ENCODE assay signal across 22 cellular contexts in the genomic region with DNA sequence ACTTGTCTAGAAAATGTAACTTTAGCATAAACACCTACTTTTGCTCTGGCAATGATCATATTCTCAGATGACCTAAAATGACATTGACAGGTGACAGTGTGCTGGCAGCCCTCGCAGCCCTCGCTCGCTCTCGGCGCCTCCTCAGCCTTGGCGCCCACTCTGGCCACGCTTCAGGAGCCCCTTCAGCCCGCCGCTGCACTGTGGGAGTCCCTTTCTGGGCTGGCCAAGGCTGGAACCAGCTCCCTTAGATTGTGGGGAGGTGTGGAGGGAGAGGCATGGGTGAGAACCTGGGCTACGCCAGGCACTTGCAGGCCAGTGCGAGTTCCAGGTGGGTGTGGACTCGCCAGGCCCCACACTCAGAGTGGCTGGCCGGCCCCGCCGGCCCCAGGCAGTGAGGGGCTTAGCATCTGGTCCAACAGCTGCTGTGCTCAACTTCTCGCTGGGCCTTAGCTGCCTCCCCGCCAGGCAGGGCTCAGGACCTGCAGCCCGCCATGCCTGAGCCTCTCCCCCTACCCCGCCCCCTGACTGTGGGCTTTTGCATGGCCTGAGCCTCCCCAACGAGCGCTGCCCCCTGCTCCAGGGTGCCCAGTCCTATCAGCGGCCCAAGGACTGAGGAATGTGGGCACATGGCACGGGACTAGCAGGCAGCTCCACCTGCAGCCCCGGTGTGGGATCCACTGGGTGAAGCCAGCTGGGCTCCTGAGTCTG. TPM values are rescaled to one million over a fixed set of nuclear protein-coding genes. Genes with fewer than 3 reads are reported as not detected.
DNase-seq lines count a peak whose midpoint lies in the region; ATAC-seq, FAIRE-seq and TF ChIP-seq lines count a peak whose summit lies in the region.
"Had no signal": no experiment of that assay in that cellular context is flagged by ENCODE, and none has a peak within 500 bp of the region (broad histone marks: within the 10 kb centered on the region; RNA-seq: fewer than 3 reads in every experiment).

No MANE protein-coding gene starts in this region.

- no peak overlapping the region for H3K9ac ChIP-seq in HepG2 (ENCODE audit: insufficient read depth, low read depth, low read length)

- DNase-seq in adrenal gland (no peak), HepG2 (ENCODE audit: low spot score) (no peak), transverse colon (no peak), mucosa of descending colon (no peak)
- no peak for DNase-seq in activated CD8-positive, alpha-beta T cell treated with anti-CD3 and anti-CD28 coated beads, Interleukin-2, amount 10 ng/mL, durations not matched to agents 7 days and 5 days
- DNase-seq: C1 segment of cervical spinal cord; Caco-2; CD4-positive, CD25-positive, alpha-beta regulatory T cell; CD8-positive, alpha-beta T cell; DMS153; DND-41; GOT3; HFFc6 had no signal

- no peak overlapping the region for H3K27ac Mint-ChIP-seq in stimulated activated memory B cell treated with anti-CD40 and anti-IgM and Interleukin-4, amounts not matched to agents 10 μg/mL and 1 μg/mL and 100 μg/mL, for 72 hours
- H3K27ac Mint-ChIP-seq in activated CD8-positive, alpha-beta T cell treated with anti-CD3 and anti-CD28 coated beads, Interleukin-2, amount 10 ng/mL, durations not matched to agents 7 days and 5 days, result no peak overlapping the region
- H3K27ac Mint-ChIP-seq: CD4-positive, CD25-positive, alpha-beta regulatory T cell; CD8-positive, alpha-beta T cell; HFFc6 had no signal

- FAIRE-seq in HepG2 (lab: Jason Lieb, UNC), result no peak
- FAIRE-seq: G401.6, GM12892, H54 had no signal

- TF ChIP-seq EP300 in HepG2 (IDR thresholded peaks at IDR 0.05; ENCODE audit: low read depth in 2 of 2, low read length in 2 of 2), result no peak
- no peak for TF ChIP-seq EP300 in HepG2 (CRISPR knock-in tag; IDR thresholded peaks at IDR 0.05; ENCODE audit: borderline replicate concordance)
- no peak for TF ChIP-seq EP300 in transverse colon (IDR thresholded peaks at IDR 0.05; ENCODE audit: low read depth)

- H4K20me1 ChIP-seq in HepG2 (ENCODE audit: insufficient read depth, low read length), result no peaks in the 10 kb centered on the region

- ATAC-seq in HepG2, result no peak
- ATAC-seq in stimulated activated memory B cell treated with anti-CD40 and anti-IgM and Interleukin-4, amounts not matched to agents 10 μg/mL and 1 μg/mL and 100 μg/mL, for 72 hours, result peak; percentile 32
- no peak for ATAC-seq in HG03139 (IDR thresholded peaks at IDR 0.05; ENCODE audit: unreplicated experiment)
- ATAC-seq in activated CD8-positive, alpha-beta T cell treated with anti-CD3 and anti-CD28 coated beads, Interleukin-2, amount 10 ng/mL, durations not matched to agents 7 days and 5 days, result no peak
- no peak for ATAC-seq in mucosa of descending colon
- ATAC-seq: CD8-positive, alpha-beta T cell had no signal

- H3K4me3 Mint-ChIP-seq in stimulated activated memory B cell treated with anti-CD40 and anti-IgM and Interleukin-4, amounts not matched to agents 10 μg/mL and 1 μg/mL and 100 μg/mL, for 72 hours, result no peak overlapping the region
- no peak overlapping the region for H3K4me3 Mint-ChIP-seq in activated CD8-positive, alpha-beta T cell treated with anti-CD3 and anti-CD28 coated beads, Interleukin-2, amount 10 ng/mL, durations not matched to agents 7 days and 5 days
- H3K4me3 Mint-ChIP-seq: CD4-positive, CD25-positive, alpha-beta regulatory T cell; CD8-positive, alpha-beta T cell; HFFc6 had no signal

- no peaks in the 10 kb centered on the region for H3K36me3 Mint-ChIP-seq in stimulated activated memory B cell treated with anti-CD40 and anti-IgM and Interleukin-4, amounts not matched to agents 10 μg/mL and 1 μg/mL and 100 μg/mL, for 72 hours
- H3K36me3 Mint-ChIP-seq in activated CD8-positive, alpha-beta T cell treated with anti-CD3 and anti-CD28 coated beads, Interleukin-2, amount 10 ng/mL, durations not matched to agents 7 days and 5 days (ENCODE audit: low read depth), result no peaks in the 10 kb centered on the region
- H3K36me3 Mint-ChIP-seq: CD4-positive, CD25-positive, alpha-beta regulatory T cell; CD8-positive, alpha-beta T cell had no signal

- H3K27me3 ChIP-seq in adrenal gland, result no peaks in the 10 kb centered on the region
- no peaks in the 10 kb centered on the region for H3K27me3 ChIP-seq in HepG2 (ENCODE audit: control insufficient read depth in 1 of 2, insufficient read depth in 2 of 2, low read length in 2 of 2)
- no peaks in the 10 kb centered on the region for H3K27me3 ChIP-seq in transverse colon

- H3K4me1 ChIP-seq in adrenal gland (replicated peaks in 1 of 2), result peaks cover 0 to 5% of the 10 kb centered on the region in 2 donors
- H3K4me1 ChIP-seq in HepG2 (ENCODE audit: insufficient read depth, low read length), result peaks cover 75% of the 10 kb centered on the region
- peaks cover 0 to 4% (median 0%) of the 10 kb centered on the region in 4 donors for H3K4me1 ChIP-seq in transverse colon
- H3K4me1 ChIP-seq in mucosa of descending colon (ENCODE audit: low read depth), result no peaks in the 10 kb centered on the region
- H3K4me1 ChIP-seq: HAP-1 had no signal

- no peak overlapping the region for H3K4me2 ChIP-seq in HepG2 (ENCODE audit: low read depth, low read length)

- H3K4me1 Mint-ChIP-seq in stimulated activated memory B cell treated with anti-CD40 and anti-IgM and Interleukin-4, amounts not matched to agents 10 μg/mL and 1 μg/mL and 100 μg/mL, for 72 hours, result no peaks in the 10 kb centered on the region
- H3K4me1 Mint-ChIP-seq in activated CD8-positive, alpha-beta T cell treated with anti-CD3 and anti-CD28 coated beads, Interleukin-2, amount 10 ng/mL, durations not matched to agents 7 days and 5 days (ENCODE audit: low read depth), result no peaks in the 10 kb centered on the region
- H3K4me1 Mint-ChIP-seq: CD4-positive, CD25-positive, alpha-beta regulatory T cell had no signal

- TF ChIP-seq POLR2A in adrenal gland (IDR thresholded peaks at IDR 0.05) (no peak), HepG2 (IDR thresholded peaks at IDR 0.05; ENCODE audit: insufficient read depth in 1 of 2, low read depth in 2 of 2, low read length in 2 of 2) (no peak), transverse colon (IDR thresholded peaks at IDR 0.05) (no peak)

- intact Hi-C loops in adrenal gland (cut with DNase I) (no loop called here), HepG2 (cut with micrococcal nuclease; ENCODE audit: unreplicated experiment) (no loop called here), transverse colon (cut with DNase I; ENCODE audit: low total_unique reads) (loop anchor here (2.0 kb wide), 1 partner anchor 40 kb away; no protein-coding TSS in a partner anchor), mucosa of descending colon (cut with DNase I, micrococcal nuclease) (no loop called here)

- CTCF ChIA-PET in HepG2 (lab: Yijun Ruan, JAX; ENCODE audit: low intra/inter-chr PET ratio, low total read pairs), result no interaction called here
- CTCF ChIA-PET in activated CD8-positive, alpha-beta T cell treated with anti-CD3 and anti-CD28 coated beads, Interleukin-2, amount 10 ng/mL, durations not matched to agents 7 days and 5 days (lab: Charles Lee), result interaction anchor here (0.9 kb wide), 1 partner anchor 52 kb away, joined by 3 read pairs; no protein-coding TSS in a partner anchor

- H3K27ac ChIP-seq in adrenal gland (peak overlapping the region in 4 of 5 donors; percentile 33 to 81 (median 68)), HepG2 (ENCODE audit: extremely low read length, insufficient read depth, low read length) (peak overlapping the region; percentile 52), transverse colon (no peak overlapping the region)

- POLR2A ChIA-PET in HepG2 (lab: Yijun Ruan, JAX), result interaction anchor here (2.2 to 2.6 kb wide), 2 partner anchors 10 to 61 kb away, joined by 9 to 10 read pairs; no protein-coding TSS in a partner anchor
- POLR2A ChIA-PET in activated CD8-positive, alpha-beta T cell treated with anti-CD3 and anti-CD28 coated beads, Interleukin-2, amount 10 ng/mL, durations not matched to agents 7 days and 5 days (lab: Charles Lee), result no interaction called here

- H3K36me3 ChIP-seq in adrenal gland (replicated peaks in 1 of 2), result no peaks in the 10 kb centered on the region
- no peaks in the 10 kb centered on the region for H3K36me3 ChIP-seq in HepG2 (replicated peaks in 1 of 2; ENCODE audit: control insufficient read depth in 1 of 2, insufficient read depth in 2 of 2, low read length in 2 of 2)
- no peaks in the 10 kb centered on the region for H3K36me3 ChIP-seq in transverse colon
- H3K36me3 ChIP-seq in mucosa of descending colon (ENCODE audit: low read depth), result no peaks in the 10 kb centered on the region
- H3K36me3 ChIP-seq: HAP-1 had no signal

- in situ Hi-C loops in HepG2 (cut with HindIII; ENCODE audit: extremely low pct_ligation_motif_present, low pct_unique_long_range_greater_than_20kb) (loop anchor here (5.0 kb wide), 1 partner anchor 41 kb away; no protein-coding TSS in a partner anchor), transverse colon (cut with MboI; ENCODE audit: low pct_ligation_motif_present in 1 of 4, low pct_unique_long_range_greater_than_20kb in 1 of 4, low sequenced_read_pairs in 3 of 4) (loop anchor here in 2 of 4 donors (5.0 kb wide), 1 partner anchor 41 kb away; no protein-coding TSS in a partner anchor)

- no TSS peak for BruUV-seq in HepG2 (replicated peaks; lab: Mats Ljungman, UMichigan)

- H3K9me3 ChIP-seq in adrenal gland (replicated peaks in 1 of 3), result no peaks in the 10 kb centered on the region
- no peaks in the 10 kb centered on the region for H3K9me3 ChIP-seq in HepG2 (ENCODE audit: low read length)
- no peaks in the 10 kb centered on the region for H3K9me3 ChIP-seq in transverse colon
- no peaks in the 10 kb centered on the region for H3K9me3 ChIP-seq in mucosa of descending colon
- H3K9me3 ChIP-seq: Caco-2, HAP-1 had no signal

- no peaks in the 10 kb centered on the region for H3K27me3 Mint-ChIP-seq in stimulated activated memory B cell treated with anti-CD40 and anti-IgM and Interleukin-4, amounts not matched to agents 10 μg/mL and 1 μg/mL and 100 μg/mL, for 72 hours
- H3K27me3 Mint-ChIP-seq in activated CD8-positive, alpha-beta T cell treated with anti-CD3 and anti-CD28 coated beads, Interleukin-2, amount 10 ng/mL, durations not matched to agents 7 days and 5 days (ENCODE audit: low read depth), result peaks cover 2% of the 10 kb centered on the region

- WGBS in adrenal gland, 4 donors, result 94 to 95% (median 94%) methylated on average over 9 to 24 of the region's 24 CpGs
- 97% methylated on average over 20 of the region's 24 CpGs for WGBS in HepG2 (ENCODE audit: low lambda C conversion rate)
- WGBS in transverse colon (ENCODE audit: low coverage in 1 of 2), 2 donors, result 92% methylated on average over 20 of the region's 24 CpGs; no CpG with 5 or more reads in 1 of the 2 donors

- peaks cover 4% of the 10 kb centered on the region for H3K9me3 Mint-ChIP-seq in stimulated activated memory B cell treated with anti-CD40 and anti-IgM and Interleukin-4, amounts not matched to agents 10 μg/mL and 1 μg/mL and 100 μg/mL, for 72 hours
- no peaks in the 10 kb centered on the region for H3K9me3 Mint-ChIP-seq in activated CD8-positive, alpha-beta T cell treated with anti-CD3 and anti-CD28 coated beads, Interleukin-2, amount 10 ng/mL, durations not matched to agents 7 days and 5 days (ENCODE audit: insufficient read depth)
- H3K9me3 Mint-ChIP-seq: CD8-positive, alpha-beta T cell; HFFc6 had no signal

- no peak overlapping the region for H3K4me3 ChIP-seq in adrenal gland
- no peak overlapping the region for H3K4me3 ChIP-seq in HepG2 (replicated peaks in 1 of 3; ENCODE audit: insufficient read depth in 1 of 3, low read depth in 2 of 3, low read length in 3 of 3)
- no peak overlapping the region for H3K4me3 ChIP-seq in transverse colon
- H3K4me3 ChIP-seq in mucosa of descending colon, result no peak overlapping the region
- H3K4me3 ChIP-seq: HAP-1 had no signal

- TF ChIP-seq CTCF in adrenal gland (IDR thresholded peaks at IDR 0.05) (no peak), HepG2 (CRISPR knock-in tag; IDR thresholded peaks at IDR 0.05) (no peak), transverse colon (IDR thresholded peaks at IDR 0.05) (no peak), mucosa of descending colon (IDR thresholded peaks at IDR 0.05) (no peak)

- H2AFZ ChIP-seq in HepG2 (ENCODE audit: low read length), result no peak overlapping the region

- no peaks in the 10 kb centered on the region for H3K79me2 ChIP-seq in HepG2 (ENCODE audit: insufficient read depth, low read length)

- TF ChIP-seq RAD21 in HepG2 (CRISPR knock-in tag; IDR thresholded peaks at IDR 0.05), result no peak

RNA-seq across cellular contexts. Expression of gene GSTA1, which starts 17.2 kb away (rescaled TPM):
- 1,000 to 10,000 TPM in 3 of 8 donors, 100 to 1,000 TPM in 5; 185 to 5,177 (median 599) TPM for total RNA-seq in adrenal gland
- polyA plus RNA-seq in adrenal gland, result 1,000 to 10,000 TPM in 2 of 3 donors, 100 to 1,000 TPM in 1; 118 to 3,206 (median 1,070) TPM
- total RNA-seq in HepG2 (2016; rRNA removed; fragmentation: Illumina TruSeq; extraction: Trizol), result 282 and 403 TPM in 2 replicates
- total RNA-seq in HepG2 (2016; cell fraction: cytosol; rRNA removed; fragmentation: Illumina TruSeq; extraction: Trizol; ENCODE audit: low read depth), result 68.1 and 74.6 TPM in 2 replicates
- 274 and 437 TPM in 2 replicates for total RNA-seq in HepG2 (2016; cell fraction: insoluble cytoplasmic fraction; rRNA removed; fragmentation: Illumina TruSeq; extraction: Trizol)
- 53.4 and 58.4 TPM in 2 replicates for total RNA-seq in HepG2 (2016; cell fraction: membrane; rRNA removed; fragmentation: Illumina TruSeq; extraction: Trizol)
- 81.1 and 92.5 TPM in 2 replicates for total RNA-seq in HepG2 (2016; cell fraction: nucleus; rRNA removed; fragmentation: Illumina TruSeq; extraction: Trizol)
- 6.2 and 10.4 TPM in 2 replicates for polyA plus RNA-seq in HepG2 (2011; rRNA removed)
- polyA plus RNA-seq in HepG2 (2011; cell fraction: cytosol; rRNA removed), result 3.3 and 11.5 TPM in 2 replicates
- polyA plus RNA-seq in HepG2 (2011; cell fraction: nucleus; rRNA removed), result 1.1 and 5.1 TPM in 2 replicates
- polyA plus RNA-seq in HepG2 (2012), result 23.5 and 25.6 TPM in 2 replicates
- 65.7 and 72.4 TPM in 2 replicates for polyA plus RNA-seq in HepG2 (2016; cell fraction: cytosol; fragmentation: Illumina TruSeq; extraction: Trizol; ENCODE audit: low read depth)
- 405 and 428 TPM in 2 replicates for polyA plus RNA-seq in HepG2 (2016; cell fraction: insoluble cytoplasmic fraction; fragmentation: Illumina TruSeq; extraction: Trizol; ENCODE audit: low read depth)
- 47.2 and 52.6 TPM in 2 replicates for polyA plus RNA-seq in HepG2 (2016; cell fraction: membrane; fragmentation: Illumina TruSeq; extraction: Trizol; ENCODE audit: low read depth)
- polyA plus RNA-seq in HepG2 (2016; cell fraction: nucleus; fragmentation: Illumina TruSeq; extraction: Trizol; ENCODE audit: insufficient read depth, low read depth), result 121 and 127 TPM in 2 replicates
- 1.8 TPM in 1 of 2 replicates, not detected in the other for polyA minus RNA-seq in HepG2 (2011; rRNA and poly(A)+ RNA removed; ENCODE audit: low replicate concordance)
- polyA minus RNA-seq in HepG2 (2011; cell fraction: cytosol; rRNA and poly(A)+ RNA removed), result 1.7 and 7.1 TPM in 2 replicates
- 0.77 and 2.4 TPM in 2 replicates for polyA minus RNA-seq in HepG2 (2011; cell fraction: nucleus; rRNA and poly(A)+ RNA removed)
- 10 to 100 TPM in 2 of 4 donors, 1 to 10 TPM in 1, not detected in 1; 1.4 to 18.5 (median 16.2) TPM for total RNA-seq in transverse colon
- total RNA-seq in activated CD8-positive, alpha-beta T cell treated with anti-CD3 and anti-CD28 coated beads, Interleukin-2, amount 10 ng/mL, durations not matched to agents 7 days and 5 days, result not detected
- total RNA-seq in mucosa of descending colon, result 1 to 10 TPM in 2 of 3 donors, under 1 TPM in 1; 0.89 to 4.1 (median 1.1) TPM
- total RNA-seq: A172; A673; CD4-positive, CD25-positive, alpha-beta regulatory T cell; CD8-positive, alpha-beta T cell had no signal
- polyA plus RNA-seq: BJ; CD4-positive, CD25-positive, alpha-beta regulatory T cell had no signal

RNA-seq across cellular contexts. Expression of gene GSTA2, which starts 23.1 kb away (rescaled TPM):
- total RNA-seq in adrenal gland, result 1 to 10 TPM in 7 of 8 donors, under 1 TPM in 1; 0.46 to 4.9 (median 1.8) TPM
- polyA plus RNA-seq in adrenal gland, result 1 to 10 TPM in 2 of 3 donors, under 1 TPM in 1; 0.32 to 8.4 (median 2.0) TPM
- 13.7 and 21.5 TPM in 2 replicates for total RNA-seq in HepG2 (2016; rRNA removed; fragmentation: Illumina TruSeq; extraction: Trizol)
- total RNA-seq in HepG2 (2016; cell fraction: cytosol; rRNA removed; fragmentation: Illumina TruSeq; extraction: Trizol; ENCODE audit: low read depth), result 3.0 and 3.4 TPM in 2 replicates
- 15.4 and 22.0 TPM in 2 replicates for total RNA-seq in HepG2 (2016; cell fraction: insoluble cytoplasmic fraction; rRNA removed; fragmentation: Illumina TruSeq; extraction: Trizol)
- total RNA-seq in HepG2 (2016; cell fraction: membrane; rRNA removed; fragmentation: Illumina TruSeq; extraction: Trizol), result 3.4 and 4.3 TPM in 2 replicates
- 6.0 TPM in 2 replicates for total RNA-seq in HepG2 (2016; cell fraction: nucleus; rRNA removed; fragmentation: Illumina TruSeq; extraction: Trizol)
- 0.75 and 1.1 TPM in 2 replicates for polyA plus RNA-seq in HepG2 (2011; rRNA removed)
- polyA plus RNA-seq in HepG2 (2011; cell fraction: cytosol; rRNA removed), result 0.32 and 0.96 TPM in 2 replicates
- polyA plus RNA-seq in HepG2 (2011; cell fraction: nucleus; rRNA removed), result 0.16 and 0.26 TPM in 2 replicates
- 1.8 and 3.2 TPM in 2 replicates for polyA plus RNA-seq in HepG2 (2012)
- 3.8 and 4.2 TPM in 2 replicates for polyA plus RNA-seq in HepG2 (2016; cell fraction: cytosol; fragmentation: Illumina TruSeq; extraction: Trizol; ENCODE audit: low read depth)
- polyA plus RNA-seq in HepG2 (2016; cell fraction: insoluble cytoplasmic fraction; fragmentation: Illumina TruSeq; extraction: Trizol; ENCODE audit: low read depth), result 27.0 and 28.3 TPM in 2 replicates
- 3.6 and 4.5 TPM in 2 replicates for polyA plus RNA-seq in HepG2 (2016; cell fraction: membrane; fragmentation: Illumina TruSeq; extraction: Trizol; ENCODE audit: low read depth)
- 7.2 and 8.9 TPM in 2 replicates for polyA plus RNA-seq in HepG2 (2016; cell fraction: nucleus; fragmentation: Illumina TruSeq; extraction: Trizol; ENCODE audit: insufficient read depth, low read depth)
- not detected in 2 replicates for polyA minus RNA-seq in HepG2 (2011; rRNA and poly(A)+ RNA removed; ENCODE audit: low replicate concordance)
- polyA minus RNA-seq in HepG2 (2011; cell fraction: cytosol; rRNA and poly(A)+ RNA removed), result 0.79 TPM in 1 of 2 replicates, not detected in the other
- not detected in 2 replicates for polyA minus RNA-seq in HepG2 (2011; cell fraction: nucleus; rRNA and poly(A)+ RNA removed)
- under 1 TPM in 1 of 4 donors, not detected in 3; 1.00 TPM for total RNA-seq in transverse colon
- total RNA-seq in activated CD8-positive, alpha-beta T cell treated with anti-CD3 and anti-CD28 coated beads, Interleukin-2, amount 10 ng/mL, durations not matched to agents 7 days and 5 days, result not detected
- total RNA-seq in mucosa of descending colon, result under 1 TPM in 2 of 3 donors, not detected in 1; 0.27 to 0.29 TPM
- total RNA-seq: A172; A673; CD4-positive, CD25-positive, alpha-beta regulatory T cell; CD8-positive, alpha-beta T cell; HFFc6 had no signal
- polyA plus RNA-seq: BJ; CD4-positive, CD25-positive, alpha-beta regulatory T cell had no signal

RNA-seq across cellular contexts. Expression of gene GSTA5, which starts 54.2 kb away (rescaled TPM):
- total RNA-seq in adrenal gland (not detected), HepG2 (2016; rRNA removed; fragmentation: Illumina TruSeq; extraction: Trizol) (not detected in 2 replicates), transverse colon (not detected), mucosa of descending colon (not detected)
- polyA plus RNA-seq in adrenal gland (not detected), HepG2 (2011; rRNA removed) (not detected in 2 replicates)
- total RNA-seq in HepG2 (2016; cell fraction: cytosol; rRNA removed; fragmentation: Illumina TruSeq; extraction: Trizol; ENCODE audit: low read depth), result not detected in 2 replicates
- total RNA-seq in HepG2 (2016; cell fraction: insoluble cytoplasmic fraction; rRNA removed; fragmentation: Illumina TruSeq; extraction: Trizol), result not detected in 2 replicates
- not detected in 2 replicates for total RNA-seq in HepG2 (2016; cell fraction: membrane; rRNA removed; fragmentation: Illumina TruSeq; extraction: Trizol)
- not detected in 2 replicates for total RNA-seq in HepG2 (2016; cell fraction: nucleus; rRNA removed; fragmentation: Illumina TruSeq; extraction: Trizol)
- not detected in 2 replicates for polyA plus RNA-seq in HepG2 (2011; cell fraction: cytosol; rRNA removed)
- polyA plus RNA-seq in HepG2 (2011; cell fraction: nucleus; rRNA removed), result not detected in 2 replicates
- polyA plus RNA-seq in HepG2 (2012), result not detected in 2 replicates
- polyA plus RNA-seq in HepG2 (2016; cell fraction: cytosol; fragmentation: Illumina TruSeq; extraction: Trizol; ENCODE audit: low read depth), result not detected in 2 replicates
- not detected in 2 replicates for polyA plus RNA-seq in HepG2 (2016; cell fraction: insoluble cytoplasmic fraction; fragmentation: Illumina TruSeq; extraction: Trizol; ENCODE audit: low read depth)
- polyA plus RNA-seq in HepG2 (2016; cell fraction: membrane; fragmentation: Illumina TruSeq; extraction: Trizol; ENCODE audit: low read depth), result not detected in 2 replicates
- not detected in 2 replicates for polyA plus RNA-seq in HepG2 (2016; cell fraction: nucleus; fragmentation: Illumina TruSeq; extraction: Trizol; ENCODE audit: insufficient read depth, low read depth)
- polyA minus RNA-seq in HepG2 (2011; rRNA and poly(A)+ RNA removed; ENCODE audit: low replicate concordance), result not detected in 2 replicates
- polyA minus RNA-seq in HepG2 (2011; cell fraction: cytosol; rRNA and poly(A)+ RNA removed), result not detected in 2 replicates
- polyA minus RNA-seq in HepG2 (2011; cell fraction: nucleus; rRNA and poly(A)+ RNA removed), result not detected in 2 replicates
- not detected for total RNA-seq in activated CD8-positive, alpha-beta T cell treated with anti-CD3 and anti-CD28 coated beads, Interleukin-2, amount 10 ng/mL, durations not matched to agents 7 days and 5 days
- total RNA-seq: A172; A673; Caco-2; CD4-positive, CD25-positive, alpha-beta regulatory T cell; CD8-positive, alpha-beta T cell; HFFc6 had no signal
- polyA plus RNA-seq: BJ; CD4-positive, CD25-positive, alpha-beta regulatory T cell had no signal

Comparison
In these comparisons a context has a peak if more than half of its experiments do, and no peak if none do; other contexts are left out.
1. H3K27ac ChIP-seq: peak in adrenal gland (4 of 5) and HepG2 (single experiment); none in transverse colon (0 of 4).